Comparison of ENCODE assay signal across 22 cellular contexts in the genomic region with DNA sequence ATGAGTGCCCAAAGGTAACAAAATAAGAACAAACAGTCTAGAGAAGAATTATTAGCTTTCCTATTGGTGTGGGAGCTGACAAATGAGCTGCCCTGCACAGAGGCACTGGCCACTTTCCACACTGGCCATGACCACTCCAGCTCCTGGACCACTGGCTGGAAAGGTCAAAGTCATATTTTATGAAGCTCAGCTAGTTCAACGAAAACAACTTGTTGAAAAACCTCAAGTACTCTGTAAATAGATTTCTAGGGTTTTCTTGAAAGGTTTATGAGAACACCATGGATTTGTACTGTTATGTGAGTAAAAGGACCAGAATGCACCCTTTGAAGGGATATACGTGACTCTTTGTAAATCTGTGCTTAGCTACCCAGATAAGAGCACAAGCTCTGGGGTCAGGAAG. TPM values are rescaled to one million over a fixed set of nuclear protein-coding genes. Genes with fewer than 3 reads are reported as not detected.
A peak's percentile ranks its signal among the peaks of the same experiment; 100 is the strongest.
DNase-seq lines count a peak whose midpoint lies in the region; ATAC-seq and TF ChIP-seq lines count a peak whose summit lies in the region.
"Had no signal": no experiment of that assay in that cellular context is flagged by ENCODE, and none has a peak within 500 bp of the region (broad histone marks: within the 10 kb centered on the region; RNA-seq: fewer than 3 reads in every experiment).

No MANE protein-coding gene starts in this region.

- no peaks in the 10 kb centered on the region for H3K4me1 Mint-ChIP-seq in activated T-helper 1 cell treated with anti-CD3 and anti-CD28 coated beads, Interleukin-12 subunit alpha, Interleukin-12 subunit beta, Interleukin-2, Interleukin-4 antibody, amounts not matched to agents 30 ng/mL and 10 ng/mL and 1 ng/mL, durations not matched to agents 14 hours and 24 hours and 36 hours (ENCODE audit: low read depth)

- POLR2A ChIA-PET in HEK293 (lab: Yijun Ruan, JAX), result no interaction called here

- ATAC-seq in upper lobe of left lung (ENCODE audit: low FRiP score in 2 of 2) (peak; percentile 12 to 49), GM21529 (IDR thresholded peaks at IDR 0.05; ENCODE audit: unreplicated experiment) (no peak)

- H3K27ac ChIP-seq in HEK293 (ENCODE audit: extremely low read depth, low read depth, low read length) (no peak overlapping the region), osteoblast (ENCODE audit: low read depth, low read length) (no peak overlapping the region), upper lobe of left lung (no peak overlapping the region)
- H3K27ac ChIP-seq: GM23248, SJSA1 had no signal

- H3K27me3 ChIP-seq in osteoblast (ENCODE audit: insufficient read depth, low read length) (no peaks in the 10 kb centered on the region), upper lobe of left lung (no peaks in the 10 kb centered on the region)
- H3K27me3 ChIP-seq: MG63, SJSA1 had no signal

- no peaks in the 10 kb centered on the region for H4K20me1 ChIP-seq in osteoblast (ENCODE audit: insufficient read depth, low read length)

- H3K79me2 ChIP-seq in osteoblast (ENCODE audit: insufficient read depth, low read length), result no peaks in the 10 kb centered on the region

- H3K4me3 Mint-ChIP-seq in activated T-helper 1 cell treated with anti-CD3 and anti-CD28 coated beads, Interleukin-12 subunit alpha, Interleukin-12 subunit beta, Interleukin-2, Interleukin-4 antibody, amounts not matched to agents 30 ng/mL and 10 ng/mL and 1 ng/mL, durations not matched to agents 14 hours and 24 hours and 36 hours, result no peak overlapping the region

- TF ChIP-seq CTCF in HEK293 (tag by site-specific recombination; IDR thresholded peaks at IDR 0.05) (no peak), fibroblast of villous mesenchyme (IDR thresholded peaks at IDR 0.05; ENCODE audit: insufficient read depth, low read depth, low read length) (no peak), osteoblast (IDR thresholded peaks at IDR 0.05; ENCODE audit: extremely low read depth, low read depth, low read length) (no peak), upper lobe of left lung (IDR thresholded peaks at IDR 0.05) (no peak)

- no peaks in the 10 kb centered on the region for H3K36me3 ChIP-seq in HEK293 (ENCODE audit: control insufficient read depth in 2 of 2, insufficient read depth in 1 of 2, low read length in 2 of 2)
- H3K36me3 ChIP-seq in osteoblast (ENCODE audit: insufficient read depth, low read length), result no peaks in the 10 kb centered on the region
- H3K36me3 ChIP-seq in upper lobe of left lung, result no peaks in the 10 kb centered on the region
- H3K36me3 ChIP-seq: MG63, SJSA1 had no signal

- DNase-seq in fibroblast of villous mesenchyme (ENCODE audit: low read depth), result peak; percentile 68
- DNase-seq in osteoblast (ENCODE audit: insufficient read length, low spot score, missing footprints), result peak; percentile 13
- DNase-seq in upper lobe of left lung, result peak in 1 of 2 donors; percentile 36
- no peak for DNase-seq in activated T-helper 1 cell treated with anti-CD3 and anti-CD28 coated beads, Interleukin-12 subunit alpha, Interleukin-12 subunit beta, Interleukin-2, Interleukin-4 antibody, amounts not matched to agents 30 ng/mL and 10 ng/mL and 1 ng/mL, durations not matched to agents 14 hours and 24 hours and 36 hours (ENCODE audit: low spot score)
- DNase-seq in cerebellar nuclear complex (lab: John Stamatoyannopoulos, UW), result no peak
- DNase-seq in amygdala (lab: John Stamatoyannopoulos, UW), result no peak
- DNase-seq: Calu3, GM23248, H7, IMR-90, KG1, MG63, NCI-H1417, NCI-H1694 treated with DMSO at 0.1 percent for 48 hours, NCI-H2081, NCI-H2227 treated with DMSO at 0.1 percent for 48 hours, NCI-H526 treated with DMSO at 0.1 percent for 48 hours, Right ventricle myocardium superior, RPMI8226 had no signal

- H3K4me1 ChIP-seq in HEK293 (ENCODE audit: control insufficient read depth, insufficient read depth, low read length) (no peaks in the 10 kb centered on the region; the same call in 1 of the 2 replicates), osteoblast (ENCODE audit: insufficient read depth, low read length) (no peaks in the 10 kb centered on the region), upper lobe of left lung (peaks cover 0 to 5% (median 0%) of the 10 kb centered on the region in 4 donors)
- H3K4me1 ChIP-seq: SJSA1 had no signal

- no peak overlapping the region for H3K27ac Mint-ChIP-seq in activated T-helper 1 cell treated with anti-CD3 and anti-CD28 coated beads, Interleukin-12 subunit alpha, Interleukin-12 subunit beta, Interleukin-2, Interleukin-4 antibody, amounts not matched to agents 30 ng/mL and 10 ng/mL and 1 ng/mL, durations not matched to agents 14 hours and 24 hours and 36 hours

- 56 to 74% methylated on average over 2 of the region's 2 CpGs for WGBS in upper lobe of left lung, 2 donors

- CTCF ChIA-PET in HEK293 (lab: Yijun Ruan, JAX), result no interaction called here

- peaks cover 16% of the 10 kb centered on the region for H3K9me3 Mint-ChIP-seq in activated T-helper 1 cell treated with anti-CD3 and anti-CD28 coated beads, Interleukin-12 subunit alpha, Interleukin-12 subunit beta, Interleukin-2, Interleukin-4 antibody, amounts not matched to agents 30 ng/mL and 10 ng/mL and 1 ng/mL, durations not matched to agents 14 hours and 24 hours and 36 hours

- H2AFZ ChIP-seq in osteoblast (ENCODE audit: low read length), result peak overlapping the region; percentile 10
- H2AFZ ChIP-seq: GM23248 had no signal

- H3K9me3 ChIP-seq in HEK293 (ENCODE audit: control insufficient read depth, insufficient read depth, low read depth, low read length), result no peaks in the 10 kb centered on the region
- no peaks in the 10 kb centered on the region for H3K9me3 ChIP-seq in osteoblast (ENCODE audit: low read depth, low read length)
- H3K9me3 ChIP-seq in upper lobe of left lung, result peaks cover 0 to 5% (median 0%) of the 10 kb centered on the region in 4 donors
- H3K9me3 ChIP-seq: MG63, SJSA1 had no signal

- no peak overlapping the region for H3K4me3 ChIP-seq in HEK293 (ENCODE audit: low read depth, low read length)
- no peak overlapping the region for H3K4me3 ChIP-seq in fibroblast of villous mesenchyme (ENCODE audit: low read depth, low read length)
- no peak overlapping the region for H3K4me3 ChIP-seq in osteoblast (ENCODE audit: insufficient read depth, low read length)
- no peak overlapping the region for H3K4me3 ChIP-seq in upper lobe of left lung
- H3K4me3 ChIP-seq: GM23248, MG63, SJSA1 had no signal

- no peak for TF ChIP-seq POLR2A in upper lobe of left lung (IDR thresholded peaks at IDR 0.05)

- H3K36me3 Mint-ChIP-seq in activated T-helper 1 cell treated with anti-CD3 and anti-CD28 coated beads, Interleukin-12 subunit alpha, Interleukin-12 subunit beta, Interleukin-2, Interleukin-4 antibody, amounts not matched to agents 30 ng/mL and 10 ng/mL and 1 ng/mL, durations not matched to agents 14 hours and 24 hours and 36 hours (ENCODE audit: low read depth), result peaks cover 2% of the 10 kb centered on the region

- TF ChIP-seq EP300 in upper lobe of left lung (IDR thresholded peaks at IDR 0.05), result no peak

- H3K4me2 ChIP-seq in osteoblast (ENCODE audit: insufficient read depth, low read length), result no peak overlapping the region

- H3K27me3 Mint-ChIP-seq in activated T-helper 1 cell treated with anti-CD3 and anti-CD28 coated beads, Interleukin-12 subunit alpha, Interleukin-12 subunit beta, Interleukin-2, Interleukin-4 antibody, amounts not matched to agents 30 ng/mL and 10 ng/mL and 1 ng/mL, durations not matched to agents 14 hours and 24 hours and 36 hours (ENCODE audit: insufficient read depth), result peaks cover 14% of the 10 kb centered on the region

- intact Hi-C loops in activated T-helper 1 cell treated with anti-CD3 and anti-CD28 coated beads, Interleukin-12 subunit alpha, Interleukin-12 subunit beta, Interleukin-2, Interleukin-4 antibody, amounts not matched to agents 30 ng/mL and 10 ng/mL and 1 ng/mL, durations not matched to agents 14 hours and 24 hours and 36 hours (cut with micrococcal nuclease), result no loop called here

TF ChIP-seq in HEK293, 187 proteins besides CTCF, POLR2A, EP300 and RAD21:
- TF ChIP-seq, protein P1, sequence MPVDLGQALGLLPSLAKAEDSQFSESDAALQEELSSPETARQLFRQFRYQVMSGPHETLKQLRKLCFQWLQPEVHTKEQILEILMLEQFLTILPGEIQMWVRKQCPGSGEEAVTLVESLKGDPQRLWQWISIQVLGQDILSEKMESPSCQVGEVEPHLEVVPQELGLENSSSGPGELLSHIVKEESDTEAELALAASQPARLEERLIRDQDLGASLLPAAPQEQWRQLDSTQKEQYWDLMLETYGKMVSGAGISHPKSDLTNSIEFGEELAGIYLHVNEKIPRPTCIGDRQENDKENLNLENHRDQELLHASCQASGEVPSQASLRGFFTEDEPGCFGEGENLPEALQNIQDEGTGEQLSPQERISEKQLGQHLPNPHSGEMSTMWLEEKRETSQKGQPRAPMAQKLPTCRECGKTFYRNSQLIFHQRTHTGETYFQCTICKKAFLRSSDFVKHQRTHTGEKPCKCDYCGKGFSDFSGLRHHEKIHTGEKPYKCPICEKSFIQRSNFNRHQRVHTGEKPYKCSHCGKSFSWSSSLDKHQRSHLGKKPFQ (tag by site-specific recombination; IDR thresholded peaks at IDR 0.05), result no peak
- TF ChIP-seq, protein P2, sequence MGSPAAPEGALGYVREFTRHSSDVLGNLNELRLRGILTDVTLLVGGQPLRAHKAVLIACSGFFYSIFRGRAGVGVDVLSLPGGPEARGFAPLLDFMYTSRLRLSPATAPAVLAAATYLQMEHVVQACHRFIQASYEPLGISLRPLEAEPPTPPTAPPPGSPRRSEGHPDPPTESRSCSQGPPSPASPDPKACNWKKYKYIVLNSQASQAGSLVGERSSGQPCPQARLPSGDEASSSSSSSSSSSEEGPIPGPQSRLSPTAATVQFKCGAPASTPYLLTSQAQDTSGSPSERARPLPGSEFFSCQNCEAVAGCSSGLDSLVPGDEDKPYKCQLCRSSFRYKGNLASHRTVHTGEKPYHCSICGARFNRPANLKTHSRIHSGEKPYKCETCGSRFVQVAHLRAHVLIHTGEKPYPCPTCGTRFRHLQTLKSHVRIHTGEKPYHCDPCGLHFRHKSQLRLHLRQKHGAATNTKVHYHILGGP (tag by site-specific recombination; IDR thresholded peaks at IDR 0.05), result peak; percentile 44; the same call in 1 of the 2 replicates

RNA-seq across cellular contexts. Expression of a gene that starts 54.5 kb away (rescaled TPM):
- total RNA-seq in fibroblast of villous mesenchyme, result 11.7 and 13.2 TPM in 2 replicates
- 17.1 and 24.6 TPM in 2 replicates for total RNA-seq in osteoblast
- total RNA-seq in upper lobe of left lung, result 10 to 100 TPM; 11.8 to 51.3 (median 22.6) TPM
- 7.1 and 8.2 TPM in 2 replicates for total RNA-seq in activated T-helper 1 cell treated with anti-CD3 and anti-CD28 coated beads, Interleukin-12 subunit alpha, Interleukin-12 subunit beta, Interleukin-2, Interleukin-4 antibody, amounts not matched to agents 30 ng/mL and 10 ng/mL and 1 ng/mL, durations not matched to agents 14 hours and 24 hours and 36 hours

Comparison
In these comparisons a context has a peak if more than half of its experiments do, and no peak if none do; other contexts are left out.
1. DNase-seq: peak in fibroblast of villous mesenchyme (single experiment) and osteoblast (single experiment); none in activated T-helper 1 cell treated with anti-CD3 and anti-CD28 coated beads, Interleukin-12 subunit alpha, Interleukin-12 subunit beta, Interleukin-2, Interleukin-4 antibody, amounts not matched to agents 30 ng/mL and 10 ng/mL and 1 ng/mL, durations not matched to agents 14 hours and 24 hours and 36 hours (single experiment), cerebellar nuclear complex (0 of 2) and amygdala (0 of 56).